16 cellular contexts compared by ENCODE assay signal in the genomic region with DNA sequence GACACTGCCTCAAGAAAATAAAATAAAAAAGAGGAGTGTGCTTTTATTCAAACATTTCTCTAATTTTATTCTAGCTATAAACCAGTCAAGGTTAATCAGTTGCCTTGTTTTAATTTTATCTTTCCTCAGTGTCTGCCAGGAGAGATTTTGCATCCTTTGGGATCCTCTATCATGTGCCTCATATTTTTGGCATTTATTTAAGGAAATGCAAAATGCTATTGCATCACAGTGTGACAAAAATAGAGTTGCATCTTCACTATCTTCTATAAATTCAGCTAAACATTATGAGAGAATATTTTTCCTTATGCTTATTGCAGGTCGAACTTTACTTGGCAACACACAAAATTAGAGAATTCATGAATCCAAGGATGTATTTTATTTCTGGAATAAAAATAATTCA.
"Had no signal": no experiment of that assay in that cellular context is flagged by ENCODE, and none has a peak within 500 bp of the region (broad histone marks: within the 10 kb centered on the region; RNA-seq: fewer than 3 reads in every experiment).

No MANE protein-coding gene starts in this region.

- H3K4me1 ChIP-seq: esophagus muscularis mucosa, right atrium auricular region, suprapubic skin, thyroid gland had no signal

- H3K27me3 ChIP-seq: esophagus muscularis mucosa, heart left ventricle, neutrophil, right atrium auricular region, suprapubic skin, thyroid gland, uterus had no signal

- DNase-seq: effector memory CD4-positive, alpha-beta T cell; heart left ventricle; hippocampal formation; kidney glomerular epithelial cell; mucosa of descending colon; naive thymus-derived CD8-positive, alpha-beta T cell; stimulated activated CD4-positive, alpha-beta T cell treated with anti-CD3 and anti-CD28 coated beads, Interleukin-2, amount 100 ng/mL, for 48 hours; stimulated activated naive CD8-positive, alpha-beta T cell treated with anti-CD3 and anti-CD28 coated beads, Interleukin-15, Interleukin-2, amounts not matched to agents 100 U/mL and 50 U/mL, for 24 hours; thyroid gland; uterus had no signal

- H3K9me3 ChIP-seq: esophagus muscularis mucosa, mucosa of descending colon, right atrium auricular region, suprapubic skin, thyroid gland, uterus had no signal

- H3K27ac ChIP-seq: epithelial cell of prostate, esophagus muscularis mucosa, heart left ventricle, neutrophil, right atrium auricular region, suprapubic skin, thyroid gland, uterus had no signal

- H3K4me2 ChIP-seq: smooth muscle cell had no signal

- ATAC-seq: heart left ventricle; mucosa of descending colon; naive thymus-derived CD8-positive, alpha-beta T cell; stimulated activated naive CD8-positive, alpha-beta T cell treated with anti-CD3 and anti-CD28 coated beads, Interleukin-15, Interleukin-2, amounts not matched to agents 100 U/mL and 50 U/mL, for 24 hours had no signal

- H3K4me3 ChIP-seq: esophagus muscularis mucosa, heart left ventricle, mucosa of descending colon, right atrium auricular region, smooth muscle cell, suprapubic skin, thyroid gland, uterus had no signal

- H3K36me3 ChIP-seq: esophagus muscularis mucosa, heart left ventricle, neutrophil, right atrium auricular region, suprapubic skin, thyroid gland, uterus had no signal
